In the genomic region with DNA sequence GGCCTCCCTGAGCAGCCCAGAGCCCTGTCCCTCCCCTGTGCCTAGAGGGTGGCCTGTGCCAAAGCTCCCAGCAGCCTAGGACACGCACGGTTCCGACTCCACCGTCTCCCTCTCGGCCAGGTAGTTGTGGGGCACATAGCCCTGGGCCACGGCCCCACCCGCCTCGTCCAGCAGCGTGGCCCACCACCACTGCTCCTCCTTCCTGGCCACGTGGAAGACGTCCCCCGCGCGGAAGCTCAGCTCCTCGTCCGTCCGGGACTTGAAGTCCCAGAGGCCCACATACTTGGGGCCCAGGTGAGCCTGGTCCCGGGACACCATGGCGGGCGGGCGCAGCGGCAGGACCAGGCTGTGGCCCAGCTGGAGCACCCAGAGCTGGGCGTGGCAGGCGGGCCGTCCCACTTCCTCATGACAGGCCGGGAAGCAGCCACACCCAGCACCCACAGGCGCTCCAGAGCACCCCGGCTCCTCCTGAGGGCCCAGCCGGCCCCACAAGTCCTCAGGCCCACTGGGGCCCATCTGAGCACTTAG, we compare ENCODE assay signal across 8 cellular contexts. TPM values are rescaled to one million over a fixed set of nuclear protein-coding genes. Genes with fewer than 3 reads are reported as not detected.
DNase-seq lines count a peak whose midpoint lies in the region; ATAC-seq, FAIRE-seq and TF ChIP-seq lines count a peak whose summit lies in the region.

A gene (minus strand): TSS at position 380 of the 528 bp plus-strand sequence. CDS start 62 bp downstream, at position 318.

- CTCF ChIA-PET in CD8-positive, alpha-beta memory T cell (lab: Charles Lee) = interaction anchor here (0.6 to 3.7 kb wide), 47 partner anchors 8 to 584 kb away, joined by 3 to 35 read pairs (median 5); a partner anchor contains a TSS
- CTCF ChIA-PET in PC-3 (lab: Charles Lee) = interaction anchor here (0.5 to 2.7 kb wide), 9 partner anchors 17 to 339 kb away, joined by 3 to 76 read pairs (median 4); a partner anchor contains a TSS
- CTCF ChIA-PET in endothelial cell of umbilical vein (lab: Charles Lee) = interaction anchor here (0.7 to 5.7 kb wide), 33 partner anchors 8 to 585 kb away, joined by 3 to 89 read pairs (median 6); a partner anchor contains a TSS

- POLR2A ChIA-PET in CD8-positive, alpha-beta memory T cell (lab: Charles Lee) = interaction anchor here (0.6 to 2.7 kb wide), 12 partner anchors 8 to 542 kb away, joined by 3 to 31 read pairs (median 3); a partner anchor contains a TSS
- POLR2A ChIA-PET in PC-3 (lab: Charles Lee; ENCODE audit: unreplicated experiment) (interaction anchor here (0.5 to 2.2 kb wide), 7 partner anchors 13 to 565 kb away, joined by 3 to 24 read pairs (median 5); a partner anchor contains a TSS), endothelial cell of umbilical vein (lab: Charles Lee) (interaction anchor here (0.8 kb wide), 1 partner anchor 13 kb away, joined by 3 read pairs; no protein-coding TSS in a partner anchor)

- H3K27me3 ChIP-seq in CD8-positive, alpha-beta memory T cell (ENCODE audit: insufficient read depth, low read length, poor library complexity, severe bottlenecking) = no peaks in the 10 kb centered on the region
- H3K27me3 ChIP-seq in PC-3 (ENCODE audit: low read length) (no peaks in the 10 kb centered on the region), endothelial cell of umbilical vein (ENCODE audit: control insufficient read depth in 2 of 2, insufficient read depth in 2 of 2, low read length in 2 of 2) (no peaks in the 10 kb centered on the region), pancreas (no peaks in the 10 kb centered on the region)

- TF ChIP-seq CTCF in PC-3 (conservative IDR thresholded peaks at IDR 0.05; ENCODE audit: low read depth, low read length) = no peak
- no peak for TF ChIP-seq CTCF in endothelial cell of umbilical vein (IDR thresholded peaks at IDR 0.05; ENCODE audit: extremely low read depth in 1 of 2, insufficient read depth in 1 of 2, low read depth in 1 of 2, low read length in 2 of 2)
- TF ChIP-seq CTCF in pancreas (IDR thresholded peaks at IDR 0.05) = no peak

- H3K4me3 Mint-ChIP-seq in CD8-positive, alpha-beta memory T cell = peak within 1 kb of the TSS; percentile 36 to 87 (median 71)

- TF ChIP-seq POLR2A in endothelial cell of umbilical vein (IDR thresholded peaks at IDR 0.05; ENCODE audit: low read depth, low read length) = no peak
- TF ChIP-seq POLR2A in erythroblast (IDR thresholded peaks at IDR 0.05; ENCODE audit: low read length) = no peak

- no peaks in the 10 kb centered on the region for H4K20me1 ChIP-seq in PC-3 (ENCODE audit: low read length)
- no peaks in the 10 kb centered on the region for H4K20me1 ChIP-seq in endothelial cell of umbilical vein (replicated peaks; ENCODE audit: control insufficient read depth, extremely low read depth, insufficient read depth, low read length)

- intact Hi-C loops in PC-3 (cut with micrococcal nuclease) (loop anchor here (2.0 to 5.0 kb wide), 6 partner anchors 44 to 420 kb away; a partner anchor contains a TSS), endothelial cell of umbilical vein (cut with micrococcal nuclease) (no loop called here), pancreas (cut with DNase I) (loop anchor here in 1 of 3 donors (5.0 kb wide), 1 partner anchor 440 kb away; a partner anchor contains a TSS)

- peak within 1 kb of the TSS; percentile 62 for H3K4me3 ChIP-seq in CD8-positive, alpha-beta memory T cell (ENCODE audit: low read length)
- H3K4me3 ChIP-seq in PC-3 (ENCODE audit: low read length) (peak within 1 kb of the TSS; percentile 84), endothelial cell of umbilical vein (replicated peaks in 1 of 3; ENCODE audit: insufficient read depth in 1 of 3, low read depth in 1 of 3, low read length in 3 of 3) (peak within 1 kb of the TSS in 1 of 3 experiments; percentile 34), pancreas (peak within 1 kb of the TSS in 2 of 4 donors; percentile 26 to 38)

- DNase-seq in CD8-positive, alpha-beta memory T cell = peak in 2 of 5 donors; percentile 16
- DNase-seq in PC-3 (peak; percentile 75), endothelial cell of umbilical vein (ENCODE audit: low read depth, low spot score) (no peak), pancreas (peak in 3 of 6 donors; percentile 57 to 87 (median 70)), HCEC 1CT (no peak), erythroblast (lab: John Stamatoyannopoulos, UW) (no peak), AG20443 (ENCODE audit: low spot score) (no peak)

- BruUV-seq in PC-3 (replicated peaks; lab: Mats Ljungman, UMichigan) (no TSS peak), endothelial cell of umbilical vein (replicated peaks; lab: Mats Ljungman, UMichigan) (no TSS peak)

- no peak for FAIRE-seq in endothelial cell of umbilical vein (lab: Jason Lieb, UNC)
- no peak for FAIRE-seq in pancreas (lab: Jason Lieb, UNC)

- H3K9me1 ChIP-seq in endothelial cell of umbilical vein (replicated peaks; ENCODE audit: control insufficient read depth, extremely low read depth, insufficient read depth, low read length) = no peaks in the 10 kb centered on the region

- H3K79me2 ChIP-seq in PC-3 (ENCODE audit: low read length) (peaks cover 11% of the 10 kb centered on the region), endothelial cell of umbilical vein (ENCODE audit: control insufficient read depth, insufficient read depth, low read length) (no peaks in the 10 kb centered on the region)

- H3K27ac Mint-ChIP-seq in CD8-positive, alpha-beta memory T cell = peak within 1 kb of the TSS; percentile 21 to 85 (median 69)

- H3K36me3 Mint-ChIP-seq in CD8-positive, alpha-beta memory T cell = peaks cover 0 to 1% (median 0%) of the 10 kb centered on the region in 3 donors

- ATAC-seq in GM21737 (IDR thresholded peaks at IDR 0.05; ENCODE audit: unreplicated experiment) (peak; percentile 5), PC-3 (peak; percentile 57), pancreas (peak in 3 of 4 donors; percentile 5 to 26 (median 23))

- no peaks in the 10 kb centered on the region for H3K9me3 ChIP-seq in CD8-positive, alpha-beta memory T cell (ENCODE audit: low read length)
- H3K9me3 ChIP-seq in PC-3 (ENCODE audit: low read length) (no peaks in the 10 kb centered on the region), endothelial cell of umbilical vein (replicated peaks; ENCODE audit: control insufficient read depth, insufficient read depth, low read length) (no peaks in the 10 kb centered on the region), pancreas (no peaks in the 10 kb centered on the region)

- H3K27me3 Mint-ChIP-seq in CD8-positive, alpha-beta memory T cell = no peaks in the 10 kb centered on the region

- peaks cover 23% of the 10 kb centered on the region for H3K4me1 ChIP-seq in CD8-positive, alpha-beta memory T cell (ENCODE audit: insufficient read depth, low read length)
- H3K4me1 ChIP-seq in PC-3 (ENCODE audit: insufficient read depth, low read length) (peaks cover 33% of the 10 kb centered on the region), endothelial cell of umbilical vein (ENCODE audit: control insufficient read depth, extremely low read depth, insufficient read depth, low read length) (no peaks in the 10 kb centered on the region), pancreas (peaks cover 4 to 10% (median 10%) of the 10 kb centered on the region in 3 donors)

- H3K9ac ChIP-seq in PC-3 (ENCODE audit: low read length) = peak within 1 kb of the TSS; percentile 83
- H3K9ac ChIP-seq in endothelial cell of umbilical vein (replicated peaks; ENCODE audit: extremely low read depth, insufficient read depth, low read length) = no peak within 1 kb of the TSS

- peak within 1 kb of the TSS; percentile 100 for H3K4me2 ChIP-seq in PC-3 (ENCODE audit: low read length)
- no peak within 1 kb of the TSS for H3K4me2 ChIP-seq in endothelial cell of umbilical vein (ENCODE audit: insufficient read depth, low read length)

- peak within 1 kb of the TSS; percentile 43 for H3K27ac ChIP-seq in CD8-positive, alpha-beta memory T cell (ENCODE audit: low read depth, low read length)
- peak within 1 kb of the TSS; percentile 85 for H3K27ac ChIP-seq in PC-3 (ENCODE audit: low read length)
- H3K27ac ChIP-seq in endothelial cell of umbilical vein (ENCODE audit: insufficient read depth, low read depth, low read length) = no peak within 1 kb of the TSS
- peak within 1 kb of the TSS; percentile 64 to 85 (median 84) for H3K27ac ChIP-seq in pancreas

- H3K9me2 ChIP-seq in PC-3 (replicated peaks; ENCODE audit: low read length) = no peaks in the 10 kb centered on the region

- no peaks in the 10 kb centered on the region for H3K36me3 ChIP-seq in CD8-positive, alpha-beta memory T cell (ENCODE audit: insufficient read depth, low read length)
- no peaks in the 10 kb centered on the region for H3K36me3 ChIP-seq in PC-3 (ENCODE audit: low read depth, low read length)
- no peaks in the 10 kb centered on the region for H3K36me3 ChIP-seq in endothelial cell of umbilical vein (ENCODE audit: control insufficient read depth in 2 of 2, extremely low read depth in 1 of 2, insufficient read depth in 2 of 2, low read length in 2 of 2)
- H3K36me3 ChIP-seq in pancreas = no peaks in the 10 kb centered on the region

- dilution Hi-C loops in endothelial cell of umbilical vein (cut with MboI; ENCODE audit: extremely low pct_ligation_motif_present, low sequenced_read_pairs) = no loop called here

- H2AFZ ChIP-seq in PC-3 (ENCODE audit: low read length) (peak within 1 kb of the TSS; percentile 64), endothelial cell of umbilical vein (ENCODE audit: low read depth, low read length) (peak within 1 kb of the TSS; percentile 61)

- peaks cover 3 to 18% (median 3%) of the 10 kb centered on the region in 3 donors for H3K4me1 Mint-ChIP-seq in CD8-positive, alpha-beta memory T cell

- no peaks in the 10 kb centered on the region for H3K9me3 Mint-ChIP-seq in CD8-positive, alpha-beta memory T cell

- H3F3A ChIP-seq in PC-3 (ENCODE audit: low read length, unreplicated experiment) = no peaks in the 10 kb centered on the region

- 66 to 69% methylated on average over 29 of the region's 29 CpGs for WGBS in pancreas, 2 donors

TF ChIP-seq in endothelial cell of umbilical vein, 7 proteins besides CTCF, POLR2A, EP300 and RAD21 (continues in another document):
- no peak for TF ChIP-seq EZH2 (IDR thresholded peaks at IDR 0.05; ENCODE audit: borderline replicate concordance, low read depth, low read length, severe bottlenecking)

RNA-seq across cellular contexts. Expression of the gene that starts here (rescaled TPM):
- under 1 TPM; 0.18 to 0.31 TPM for total RNA-seq in CD8-positive, alpha-beta memory T cell
- 0.16 TPM for polyA plus RNA-seq in CD8-positive, alpha-beta memory T cell
- total RNA-seq in PC-3 (2014; rRNA removed) (11.1 and 15.1 TPM in 2 replicates), endothelial cell of umbilical vein (0.18 TPM in 1 of 2 replicates, not detected in the other), pancreas (1 to 10 TPM in 3 of 6 donors, under 1 TPM in 3; 0.61 to 4.5 (median 1.2) TPM)
- polyA plus RNA-seq in endothelial cell of umbilical vein (0.05 TPM in 1 of 2 replicates, not detected in the other), pancreas (1 to 10 TPM in 1 of 2 donors, under 1 TPM in 1; 0.91 to 2.6 TPM)
- polyA plus RNA-seq in endothelial cell of umbilical vein (2011; cell fraction: cytosol; rRNA removed) = 0.03 TPM in 1 of 2 replicates, not detected in the other
- 0.05 and 0.10 TPM in 2 replicates for polyA plus RNA-seq in endothelial cell of umbilical vein (2011; cell fraction: nucleus; rRNA removed)
- polyA plus RNA-seq in endothelial cell of umbilical vein (2012) = 0.08 TPM in 1 of 2 replicates, not detected in the other
- not detected in 2 replicates for polyA minus RNA-seq in endothelial cell of umbilical vein
- polyA minus RNA-seq in endothelial cell of umbilical vein (2011; cell fraction: cytosol; rRNA and poly(A)+ RNA removed) = 6.3 TPM
- polyA minus RNA-seq in endothelial cell of umbilical vein (2011; cell fraction: nucleus; rRNA and poly(A)+ RNA removed) = not detected in 2 replicates

Comparison
In these comparisons a context has a peak if more than half of its experiments do, and no peak if none do; other contexts are left out.
1. ATAC-seq: peak in every context shown above with its lines; median percentile 57 in PC-3; 23 in pancreas; 5 in GM21737.